In genomic region chr6:96194675-96195074, GRCh38 we compare ENCODE assay signal across 23 cellular contexts.
"Had no signal": no experiment of that assay in that cellular context is flagged by ENCODE, and none has a peak within 500 bp of the region (broad histone marks: within the 10 kb centered on the region; RNA-seq: fewer than 3 reads in every experiment).

No MANE protein-coding gene starts in this region.

- H3K36me3 Mint-ChIP-seq: memory B cell; naive B cell; stimulated activated memory B cell treated with anti-CD40 and anti-IgM and Interleukin-4, amounts not matched to agents 10 μg/mL and 1 μg/mL and 100 μg/mL, for 72 hours had no signal

- ATAC-seq: heart left ventricle; left cardiac atrium; lower lobe of right lung; right lobe of liver; stimulated activated memory B cell treated with anti-CD40 and anti-IgM and Interleukin-4, amounts not matched to agents 10 μg/mL and 1 μg/mL and 100 μg/mL, for 72 hours had no signal

- H3K9me3 Mint-ChIP-seq: stimulated activated naive CD8-positive, alpha-beta T cell treated with anti-CD3 and anti-CD28 coated beads, Interleukin-15, Interleukin-2, amounts not matched to agents 100 ng/mL and 50 ng/mL, for 24 hours had no signal

- H3K27ac Mint-ChIP-seq: memory B cell; naive B cell; nephron; progenitor cell of endocrine pancreas; stimulated activated memory B cell treated with anti-CD40 and anti-IgM and Interleukin-4, amounts not matched to agents 10 μg/mL and 1 μg/mL and 100 μg/mL, for 72 hours; stimulated activated naive CD8-positive, alpha-beta T cell treated with anti-CD3 and anti-CD28 coated beads, Interleukin-15, Interleukin-2, amounts not matched to agents 100 ng/mL and 50 ng/mL, for 24 hours had no signal

- H3K27me3 Mint-ChIP-seq: naive B cell; progenitor cell of endocrine pancreas; stimulated activated memory B cell treated with anti-CD40 and anti-IgM and Interleukin-4, amounts not matched to agents 10 μg/mL and 1 μg/mL and 100 μg/mL, for 72 hours had no signal

- H3K4me1 Mint-ChIP-seq: memory B cell; naive B cell; nephron; stimulated activated memory B cell treated with anti-CD40 and anti-IgM and Interleukin-4, amounts not matched to agents 10 μg/mL and 1 μg/mL and 100 μg/mL, for 72 hours had no signal

- H3K27ac ChIP-seq: dorsolateral prefrontal cortex, heart left ventricle, left ventricle myocardium inferior, lower lobe of right lung, pancreas, right lobe of liver, tibial artery had no signal

- DNase-seq: cortex of kidney; effector CD8-positive, alpha-beta T cell; heart left ventricle; hippocampal formation; islet precursor cell; left cardiac atrium; left ventricle myocardium inferior; lower lobe of right lung; midbrain; naive B cell; occipital lobe; right lobe of liver; stimulated activated CD4-positive, alpha-beta T cell treated with anti-CD3 and anti-CD28 coated beads, Interleukin-15, amount 100 ng/mL, for 24 hours; stimulated activated CD4-positive, alpha-beta T cell treated with anti-CD3 and anti-CD28 coated beads, Interleukin-1b, Interleukin-23, amount 100 ng/mL, for 48 hours; stimulated activated CD4-positive, alpha-beta T cell treated with anti-CD3 and anti-CD28 coated beads, Interleukin-4, amount 100 ng/mL, for 24 hours; tibial artery had no signal

- H3K36me3 ChIP-seq: heart left ventricle, left ventricle myocardium inferior, lower lobe of right lung, pancreas, right lobe of liver, tibial artery had no signal

- H3K4me1 ChIP-seq: heart left ventricle, left ventricle myocardium inferior, lower lobe of right lung, pancreas, right lobe of liver, tibial artery had no signal

- H3K4me3 ChIP-seq: dorsolateral prefrontal cortex, heart left ventricle, left ventricle myocardium inferior, lower lobe of right lung, pancreas, right lobe of liver, tibial artery had no signal

- H3K27me3 ChIP-seq: dorsolateral prefrontal cortex, heart left ventricle, pancreas, right lobe of liver, tibial artery had no signal

- H3K9me3 ChIP-seq: heart left ventricle, lower lobe of right lung, pancreas, right lobe of liver, tibial artery had no signal

- H3K4me3 Mint-ChIP-seq: memory B cell; naive B cell; nephron; stimulated activated memory B cell treated with anti-CD40 and anti-IgM and Interleukin-4, amounts not matched to agents 10 μg/mL and 1 μg/mL and 100 μg/mL, for 72 hours; stimulated activated naive CD8-positive, alpha-beta T cell treated with anti-CD3 and anti-CD28 coated beads, Interleukin-15, Interleukin-2, amounts not matched to agents 100 ng/mL and 50 ng/mL, for 24 hours had no signal
